26 cellular contexts compared by ENCODE assay signal in genomic region chr3:25099662-25100061, GRCh38.
"Had no signal": no experiment of that assay in that cellular context is flagged by ENCODE, and none has a peak within 500 bp of the region (broad histone marks: within the 10 kb centered on the region; RNA-seq: fewer than 3 reads in every experiment).

No MANE protein-coding gene starts in this region.

- H3K27ac ChIP-seq: neutrophil, pancreas, prostate gland, right lobe of liver, sigmoid colon, stomach, thoracic aorta, thyroid gland, tibial nerve, upper lobe of left lung, vagina had no signal

- H3K9me3 ChIP-seq: neutrophil, pancreas, prostate gland, right lobe of liver, sigmoid colon, stomach, thoracic aorta, thyroid gland, tibial nerve, upper lobe of left lung, vagina had no signal

- H3K4me1 ChIP-seq: pancreas, prostate gland, right lobe of liver, sigmoid colon, stomach, tibial nerve, upper lobe of left lung, vagina had no signal

- DNase-seq: naive thymus-derived CD8-positive, alpha-beta T cell; nephron progenitor cell; nucleus accumbens; pancreas; retina; right cardiac atrium; right lobe of liver; sigmoid colon; small intestine; stimulated activated CD4-positive, alpha-beta T cell treated with anti-CD3 and anti-CD28 coated beads, Interleukin-15, amount 100 ng/mL, for 24 hours; stimulated activated CD4-positive, alpha-beta T cell treated with anti-CD3 and anti-CD28 coated beads, Interleukin-2, amount 100 ng/mL, for 24 hours; stimulated activated CD4-positive, alpha-beta T cell treated with anti-CD3 and anti-CD28 coated beads, Interleukin-2, amount 100 ng/mL, for 48 hours; stimulated activated CD4-positive, alpha-beta T cell treated with anti-CD3 and anti-CD28 coated beads, Interleukin-4, amount 100 ng/mL, for 24 hours; stimulated activated naive B cell treated with anti-CD40 and anti-IgM and Interleukin-4, amounts not matched to agents 10 μg/mL and 1 μg/mL and 100 μg/mL, for 72 hours; stimulated activated naive CD4-positive, alpha-beta T cell treated with Interleukin-2 at 50 U/mL for 16 hours; stomach; thyroid gland; trophoblast cell; upper lobe of left lung had no signal

- H3K27me3 ChIP-seq: neutrophil, pancreas, right lobe of liver, sigmoid colon, stomach, thyroid gland, tibial nerve, upper lobe of left lung, vagina had no signal

- H3K4me3 ChIP-seq: pancreas, prostate gland, right lobe of liver, sigmoid colon, stomach, thoracic aorta, thyroid gland, tibial nerve, upper lobe of left lung, vagina had no signal

- ATAC-seq: naive thymus-derived CD8-positive, alpha-beta T cell; natural killer cell treated with Interleukin-12 subunit alpha and Interleukin-12 subunit beta and Interleukin-15 and Interleukin-18, amount 100 ng/mL, for 72 hours; pancreas; right cardiac atrium; right lobe of liver; stimulated activated effector memory CD8-positive, alpha-beta T cell treated with anti-CD3 and anti-CD28 coated beads, Interleukin-12 subunit alpha, Interleukin-12 subunit beta, amount 100 ng/mL, for 72 hours; stimulated activated naive B cell treated with anti-CD40 and anti-IgM and Interleukin-4, amounts not matched to agents 10 μg/mL and 1 μg/mL and 100 μg/mL, for 72 hours had no signal

- H3K36me3 ChIP-seq: neutrophil, pancreas, prostate gland, right lobe of liver, sigmoid colon, stomach, thoracic aorta, thyroid gland, tibial nerve, upper lobe of left lung, vagina had no signal
